8 cellular contexts compared by ENCODE assay signal in genomic region chr1:184387069-184387870, GRCh38. TPM values are rescaled to one million over a fixed set of nuclear protein-coding genes. Genes with fewer than 3 reads are reported as not detected.
DNase-seq lines count a peak whose midpoint lies in the region; ATAC-seq and TF ChIP-seq lines count a peak whose summit lies in the region.

No MANE protein-coding gene starts in this region.

- H3K4me3 Mint-ChIP-seq in T-cell, result peak overlapping the region; percentile 78 to 82 (median 80)

- H3K27me3 Mint-ChIP-seq in T-cell, result peaks cover 58 to 66% of the 10 kb centered on the region in 2 donors

- TF ChIP-seq CTCF in GM12864 (IDR thresholded peaks at IDR 0.05; ENCODE audit: low read depth, low read length, missing control alignments), result no peak

- no peaks in the 10 kb centered on the region for H3K36me3 Mint-ChIP-seq in T-cell

- H3K27ac ChIP-seq in caudate nucleus (ENCODE audit: low read depth, low read length), result peak overlapping the region; percentile 21

- peak overlapping the region in 1 of 2 donors; percentile 47 for H3K27ac Mint-ChIP-seq in T-cell

- DNase-seq in GM12864 (ENCODE audit: low read depth) (no peak), T-cell (peak in 33 of 34 experiments; percentile 34 to 81 (median 62)), caudate nucleus (lab: John Stamatoyannopoulos, UW) (peak in 35 of 61 donors; percentile 6 to 60 (median 33)), left colon (peak; percentile 44 to 52)
- peak; percentile 51 for DNase-seq in stimulated activated CD8-positive, alpha-beta memory T cell treated with anti-CD3 and anti-CD28 coated beads, Interleukin-12 subunit alpha, Interleukin-12 subunit beta, amount 100 ng/mL, for 4 hours (ENCODE audit: low read depth)

- H3K4me3 ChIP-seq in GM12864 (ENCODE audit: low read depth, low read length), result peak overlapping the region; percentile 82

- POLR2A ChIA-PET in T-cell (lab: Charles Lee), result interaction anchor here in 1 of 2 donors (0.5 to 0.7 kb wide), 7 partner anchors 8 to 930 kb away, joined by 3 to 9 read pairs (median 3); partner anchors contain the start of gene IVNS1ABP

- H3K9me3 Mint-ChIP-seq in T-cell, result no peaks in the 10 kb centered on the region

- CTCF ChIA-PET in T-cell (lab: Charles Lee), result interaction anchor here in 1 of 2 donors (0.6 to 0.7 kb wide), 3 partner anchors 14 to 492 kb away, joined by 3 to 6 read pairs (median 4); no protein-coding TSS in a partner anchor

- ATAC-seq in HG03039 (IDR thresholded peaks at IDR 0.05; ENCODE audit: unreplicated experiment), result peak; percentile 17
- ATAC-seq in T-cell (replicated peaks in 1 of 4), result peak; percentile 31 to 67 (median 55)
- peak; percentile 35 for ATAC-seq in left colon
- no peak for ATAC-seq in HG03095 (IDR thresholded peaks at IDR 0.05; ENCODE audit: unreplicated experiment)
- ATAC-seq in GM18520 (IDR thresholded peaks at IDR 0.05; ENCODE audit: unreplicated experiment), result no peak

- intact Hi-C loops in left colon (cut with DNase I, micrococcal nuclease), result no loop called here

- H3K4me1 Mint-ChIP-seq in T-cell, result peaks cover 18 to 23% (median 21%) of the 10 kb centered on the region in 3 donors

RNA-seq across cellular contexts. Expression of gene C1orf21, which starts 0.4 kb away (rescaled TPM):
- total RNA-seq in T-cell (10 to 100 TPM in 1 of 5 donors, 1 to 10 TPM in 4; 1.4 to 17.2 (median 5.9) TPM), left colon (100 to 1,000 TPM; 105 to 106 TPM)

Comparison
In these comparisons a context has a peak if more than half of its experiments do, and no peak if none do; other contexts are left out.
1. ATAC-seq: peak in HG03039 (single experiment), T-cell (4 of 4) and left colon (single experiment); none in HG03095 (single experiment) and GM18520 (single experiment).
2. RNA of gene C1orf21, which starts 0.4 kb away (total RNA-seq): 105 to 106 TPM in left colon; 1.4 to 17.2 TPM in T-cell; every median in the first group is over 4 times any median in the second.